In the genomic region with DNA sequence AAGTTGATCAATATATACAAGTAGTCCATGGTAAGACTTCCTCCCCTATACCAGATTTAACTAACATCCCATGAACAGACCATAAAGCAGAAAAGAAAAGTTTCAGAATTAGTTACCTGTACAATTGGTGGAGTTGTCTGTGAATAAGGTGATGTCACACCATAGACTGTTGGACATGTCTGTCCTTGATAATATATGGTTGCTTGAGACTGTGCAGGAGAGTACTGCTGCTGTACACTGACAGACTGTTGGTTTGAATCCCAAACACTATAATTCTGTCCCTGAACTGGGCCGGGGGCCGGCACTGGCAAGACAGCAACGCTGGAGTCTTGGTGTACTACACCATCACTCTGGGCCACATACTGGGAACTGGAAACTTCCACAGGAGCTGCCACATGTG, we compare ENCODE assay signal across 17 cellular contexts.
A peak's percentile ranks its signal among the peaks of the same experiment; 100 is the strongest.
DNase-seq lines count a peak whose midpoint lies in the region; ATAC-seq, FAIRE-seq and TF ChIP-seq lines count a peak whose summit lies in the region.
"Had no signal": no experiment of that assay in that cellular context is flagged by ENCODE, and none has a peak within 500 bp of the region (broad histone marks: within the 10 kb centered on the region; RNA-seq: fewer than 3 reads in every experiment).

No MANE protein-coding gene starts in this region.

- CTCF ChIA-PET in WTC11 (lab: Charles Lee), result no interaction called here

- peaks cover 43% of the 10 kb centered on the region for H3K36me3 Mint-ChIP-seq in activated CD4-positive, alpha-beta T cell treated with anti-CD3 and anti-CD28 coated beads, Interleukin-2, amount 10 ng/mL, durations not matched to agents 24 days and 14 days (ENCODE audit: low read depth)
- H3K36me3 Mint-ChIP-seq in WTC11 (peaks cover 25% of the 10 kb centered on the region), progenitor cell of endocrine pancreas (ENCODE audit: insufficient read depth) (peaks cover 18% of the 10 kb centered on the region)
- peaks cover 44% of the 10 kb centered on the region for H3K36me3 Mint-ChIP-seq in central memory CD8-positive, alpha-beta T cell (ENCODE audit: insufficient read depth)

- intact Hi-C loops in activated CD4-positive, alpha-beta T cell treated with anti-CD3 and anti-CD28 coated beads, Interleukin-2, amount 10 ng/mL, durations not matched to agents 24 days and 14 days (cut with micrococcal nuclease), result loop anchor here (1.0 to 5.0 kb wide), 2 partner anchors 37 to 106 kb away; a partner anchor contains a TSS

- peaks cover 30% of the 10 kb centered on the region for H3K4me1 Mint-ChIP-seq in activated CD4-positive, alpha-beta T cell treated with anti-CD3 and anti-CD28 coated beads, Interleukin-2, amount 10 ng/mL, durations not matched to agents 24 days and 14 days
- H3K4me1 Mint-ChIP-seq in WTC11 (no peaks in the 10 kb centered on the region), progenitor cell of endocrine pancreas (ENCODE audit: low read depth) (peaks cover 12% of the 10 kb centered on the region)
- H3K4me1 Mint-ChIP-seq in central memory CD8-positive, alpha-beta T cell, result peaks cover 40% of the 10 kb centered on the region
- H3K4me1 Mint-ChIP-seq: H9 had no signal

- no peaks in the 10 kb centered on the region for H3K27me3 Mint-ChIP-seq in activated CD4-positive, alpha-beta T cell treated with anti-CD3 and anti-CD28 coated beads, Interleukin-2, amount 10 ng/mL, durations not matched to agents 24 days and 14 days
- H3K27me3 Mint-ChIP-seq in WTC11 (ENCODE audit: low read depth), result no peaks in the 10 kb centered on the region
- H3K27me3 Mint-ChIP-seq in central memory CD8-positive, alpha-beta T cell, result no peaks in the 10 kb centered on the region
- H3K27me3 Mint-ChIP-seq in progenitor cell of endocrine pancreas, result no peaks in the 10 kb centered on the region

- H3K4me3 Mint-ChIP-seq in activated CD4-positive, alpha-beta T cell treated with anti-CD3 and anti-CD28 coated beads, Interleukin-2, amount 10 ng/mL, durations not matched to agents 24 days and 14 days, result peak overlapping the region; percentile 29
- no peak overlapping the region for H3K4me3 Mint-ChIP-seq in WTC11
- no peak overlapping the region for H3K4me3 Mint-ChIP-seq in central memory CD8-positive, alpha-beta T cell
- no peak overlapping the region for H3K4me3 Mint-ChIP-seq in progenitor cell of endocrine pancreas (ENCODE audit: low read depth)
- H3K4me3 Mint-ChIP-seq: H9 had no signal

- FAIRE-seq in GM12891 (lab: Jason Lieb, UNC), result no peak
- FAIRE-seq: A549 had no signal

- TF ChIP-seq CTCF in WTC11 (IDR thresholded peaks at IDR 0.05) (no peak), progenitor cell of endocrine pancreas (IDR thresholded peaks at IDR 0.05; ENCODE audit: unreplicated experiment) (no peak)

- no peak for DNase-seq in activated CD4-positive, alpha-beta T cell treated with anti-CD3 and anti-CD28 coated beads, Interleukin-2, amount 10 ng/mL, durations not matched to agents 24 days and 14 days
- no peak for DNase-seq in activated CD4-positive, alpha-beta T cell treated with anti-CD3 and anti-CD28 coated beads, Interleukin-2, amount 50 U/mL, for 1 hour
- DNase-seq in WTC11 (ENCODE audit: low spot score) (no peak), progenitor cell of endocrine pancreas (ENCODE audit: low spot score, unreplicated experiment) (no peak), GM12891 (ENCODE audit: insufficient read length, low spot score) (no peak), MV-4-11 (lab: John Stamatoyannopoulos, UW) (no peak), A172 (ENCODE audit: low spot score) (no peak)
- no peak for DNase-seq in central memory CD8-positive, alpha-beta T cell (ENCODE audit: low spot score in 2 of 2)
- DNase-seq: DMS 273 treated with DMSO at 0.1 percent for 48 hours, GDM1, H9, lower lobe of right lung, NCI-H1417, NCI-H2107, NCI-H524, substantia nigra had no signal

- no peak for TF ChIP-seq POLR2A in GM12891 (IDR thresholded peaks at IDR 0.05; ENCODE audit: low read depth, low read length)

- peaks cover 4% of the 10 kb centered on the region for H3K9me3 Mint-ChIP-seq in activated CD4-positive, alpha-beta T cell treated with anti-CD3 and anti-CD28 coated beads, Interleukin-2, amount 10 ng/mL, durations not matched to agents 24 days and 14 days
- no peaks in the 10 kb centered on the region for H3K9me3 Mint-ChIP-seq in WTC11
- no peaks in the 10 kb centered on the region for H3K9me3 Mint-ChIP-seq in central memory CD8-positive, alpha-beta T cell
- no peaks in the 10 kb centered on the region for H3K9me3 Mint-ChIP-seq in progenitor cell of endocrine pancreas (ENCODE audit: low read depth)
- H3K9me3 Mint-ChIP-seq: H9 had no signal

- ATAC-seq in WTC11, result no peak
- peak; percentile 2 for ATAC-seq in central memory CD8-positive, alpha-beta T cell (replicated peaks; ENCODE audit: extremely low read depth, poor library complexity, severe bottlenecking)

- POLR2A ChIA-PET in WTC11 (lab: Charles Lee), result no interaction called here

- peak overlapping the region; percentile 78 for H3K27ac Mint-ChIP-seq in activated CD4-positive, alpha-beta T cell treated with anti-CD3 and anti-CD28 coated beads, Interleukin-2, amount 10 ng/mL, durations not matched to agents 24 days and 14 days
- H3K27ac Mint-ChIP-seq in WTC11 (0 out of 2 replicates have a peak overlapping the region, but pooled peaks have one; percentile 16), progenitor cell of endocrine pancreas (peak overlapping the region; percentile 74)
- peak overlapping the region; percentile 92 for H3K27ac Mint-ChIP-seq in central memory CD8-positive, alpha-beta T cell (ENCODE audit: low read depth)

TF ChIP-seq in WTC11, 78 proteins besides CTCF, POLR2A, EP300 and RAD21 (continues in another document):
- TF ChIP-seq, protein P1, sequence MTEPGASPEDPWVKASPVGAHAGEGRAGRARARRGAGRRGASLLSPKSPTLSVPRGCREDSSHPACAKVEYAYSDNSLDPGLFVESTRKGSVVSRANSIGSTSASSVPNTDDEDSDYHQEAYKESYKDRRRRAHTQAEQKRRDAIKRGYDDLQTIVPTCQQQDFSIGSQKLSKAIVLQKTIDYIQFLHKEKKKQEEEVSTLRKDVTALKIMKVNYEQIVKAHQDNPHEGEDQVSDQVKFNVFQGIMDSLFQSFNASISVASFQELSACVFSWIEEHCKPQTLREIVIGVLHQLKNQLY (CRISPR knock-in tag; IDR thresholded peaks at IDR 0.05), result no peak
- TF ChIP-seq, protein P2, sequence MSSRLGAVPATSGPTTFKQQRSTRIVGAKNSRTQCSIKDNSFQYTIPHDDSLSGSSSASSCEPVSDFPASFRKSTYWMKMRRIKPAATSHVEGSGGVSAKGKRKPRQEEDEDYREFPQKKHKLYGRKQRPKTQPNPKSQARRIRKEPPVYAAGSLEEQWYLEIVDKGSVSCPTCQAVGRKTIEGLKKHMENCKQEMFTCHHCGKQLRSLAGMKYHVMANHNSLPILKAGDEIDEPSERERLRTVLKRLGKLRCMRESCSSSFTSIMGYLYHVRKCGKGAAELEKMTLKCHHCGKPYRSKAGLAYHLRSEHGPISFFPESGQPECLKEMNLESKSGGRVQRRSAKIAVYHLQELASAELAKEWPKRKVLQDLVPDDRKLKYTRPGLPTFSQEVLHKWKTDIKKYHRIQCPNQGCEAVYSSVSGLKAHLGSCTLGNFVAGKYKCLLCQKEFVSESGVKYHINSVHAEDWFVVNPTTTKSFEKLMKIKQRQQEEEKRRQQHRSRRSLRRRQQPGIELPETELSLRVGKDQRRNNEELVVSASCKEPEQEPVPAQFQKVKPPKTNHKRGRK (CRISPR knock-in tag; IDR thresholded peaks at IDR 0.05; ENCODE audit: borderline replicate concordance), result no peak

TF ChIP-seq in GM12891, 5 proteins besides CTCF, POLR2A, EP300 and RAD21:
- TF ChIP-seq TAF1 (IDR thresholded peaks at IDR 0.05; ENCODE audit: low read depth, low read length) (no peak), POU2F2 (IDR thresholded peaks at IDR 0.05; ENCODE audit: low read depth, low read length) (no peak), PAX5 (IDR thresholded peaks at IDR 0.05; ENCODE audit: insufficient read depth, low read length, severe bottlenecking) (no peak), SPI1 (IDR thresholded peaks at IDR 0.05; ENCODE audit: low read depth, low read length) (no peak), POLR2AphosphoS5 (IDR thresholded peaks at IDR 0.05; ENCODE audit: low read depth, low read length) (no peak)

Comparison
In these comparisons a context has a peak if more than half of its experiments do, and no peak if none do; other contexts are left out.
1. H3K27ac Mint-ChIP-seq: peak in every context shown above with its lines; median percentile 92 in central memory CD8-positive, alpha-beta T cell; 78 in activated CD4-positive, alpha-beta T cell treated with anti-CD3 and anti-CD28 coated beads, Interleukin-2, amount 10 ng/mL, durations not matched to agents 24 days and 14 days; 74 in progenitor cell of endocrine pancreas; 16 in WTC11.